In genomic region chr22:44181033-44181911, GRCh38 we compare ENCODE assay signal across 8 cellular contexts. TPM values are rescaled to one million over a fixed set of nuclear protein-coding genes. Genes with fewer than 3 reads are reported as not detected.
A peak's percentile ranks its signal among the peaks of the same experiment; 100 is the strongest.
DNase-seq lines count a peak whose midpoint lies in the region; ATAC-seq and TF ChIP-seq lines count a peak whose summit lies in the region.

No MANE protein-coding gene starts in this region.

- H3K27ac Mint-ChIP-seq in MCF 10A (ENCODE audit: low read depth, unreplicated experiment): no peak overlapping the region

- peaks cover 14% of the 10 kb centered on the region for H3K4me1 Mint-ChIP-seq in MCF 10A (ENCODE audit: insufficient read depth, unreplicated experiment)

- TF ChIP-seq CTCF in spleen (IDR thresholded peaks at IDR 0.05 in 8 of 11, conservative IDR thresholded peaks at IDR 0.05 in 3 of 11) (no peak), MCF 10A (IDR thresholded peaks at IDR 0.05; ENCODE audit: unreplicated experiment) (no peak)

- H3K4me3 ChIP-seq in spleen: peak overlapping the region; percentile 33 to 75 (median 58)

- H3K36me3 Mint-ChIP-seq in MCF 10A (ENCODE audit: insufficient read depth, unreplicated experiment): no peaks in the 10 kb centered on the region

- POLR2A ChIA-PET in MCF 10A (lab: Yijun Ruan, JAX): interaction anchor here (1.0 to 1.5 kb wide), 2 partner anchors 14 to 22 kb away, joined by 3 read pairs; no protein-coding TSS in a partner anchor

- no peaks in the 10 kb centered on the region for H3K9me3 ChIP-seq in spleen

- peak overlapping the region; percentile 74 to 96 (median 90) for H3K27ac ChIP-seq in spleen

- H3K27me3 Mint-ChIP-seq in MCF 10A (ENCODE audit: insufficient read depth, unreplicated experiment): peaks cover 72% of the 10 kb centered on the region

- intact Hi-C loops in spleen (cut with DNase I; ENCODE audit: low total_unique reads) (no loop called here), MCF 10A (cut with micrococcal nuclease) (no loop called here)

- H3K4me1 ChIP-seq in spleen: peaks cover 6 to 51% (median 29%) of the 10 kb centered on the region in 6 donors

- peaks cover 0 to 33% (median 11%) of the 10 kb centered on the region in 6 donors for H3K36me3 ChIP-seq in spleen

- no TSS peak for BruUV-seq in MCF 10A (replicated peaks; lab: Mats Ljungman, UMichigan)

- CTCF ChIA-PET in MCF 10A (lab: Yijun Ruan, JAX): no interaction called here

- 12 to 33% (median 15%) methylated on average over 29 to 40 of the region's 40 CpGs for WGBS in spleen, 5 donors

- DNase-seq in activated CD4-positive, CD25-positive, alpha-beta regulatory T cell treated with anti-CD3 and anti-CD28 coated beads, Interleukin-2, amount 50 U/mL, for 72 hours: peak; percentile 56
- DNase-seq in dermis blood vessel endothelial cell (peak; percentile 38), spleen (peak; percentile 95), NCI-H2107 (lab: John Stamatoyannopoulos, UW) (no peak), MCF 10A (ENCODE audit: unreplicated experiment) (no peak)

- no peak for TF ChIP-seq POLR2A in spleen (IDR thresholded peaks at IDR 0.05)

- ATAC-seq in HG02759 (IDR thresholded peaks at IDR 0.05; ENCODE audit: unreplicated experiment) (peak; percentile 33), HG02610 (IDR thresholded peaks at IDR 0.05; ENCODE audit: unreplicated experiment) (no peak), GM21576 (IDR thresholded peaks at IDR 0.05; ENCODE audit: unreplicated experiment) (no peak)

- no peaks in the 10 kb centered on the region for H3K9me3 Mint-ChIP-seq in MCF 10A (ENCODE audit: unreplicated experiment)

- H3K4me3 Mint-ChIP-seq in MCF 10A (ENCODE audit: unreplicated experiment): no peak overlapping the region

- peaks cover 0 to 30% (median 0%) of the 10 kb centered on the region in 7 donors for H3K27me3 ChIP-seq in spleen (replicated peaks in 1 of 7)

RNA-seq across cellular contexts. Expression of gene PARVG, which starts 0.5 kb away (rescaled TPM):
- total RNA-seq in dermis blood vessel endothelial cell (0.34 and 0.51 TPM in 2 replicates), spleen (100 to 1,000 TPM; 129 to 226 (median 142) TPM), MCF 10A (2022) (0.23 TPM in 1 of 2 replicates, not detected in the other)
- polyA plus RNA-seq in spleen: 100 to 1,000 TPM; 118 to 214 (median 204) TPM

Comparison
In these comparisons a context has a peak if more than half of its experiments do, and no peak if none do; other contexts are left out.
1. DNase-seq: peak in activated CD4-positive, CD25-positive, alpha-beta regulatory T cell treated with anti-CD3 and anti-CD28 coated beads, Interleukin-2, amount 50 U/mL, for 72 hours (single experiment), dermis blood vessel endothelial cell (single experiment) and spleen (single experiment); none in NCI-H2107 (single experiment) and MCF 10A (single experiment).
2. RNA of gene PARVG, which starts 0.5 kb away (total RNA-seq): 129 to 226 TPM in spleen; 0.34 to 0.51 TPM in dermis blood vessel endothelial cell and 0.23 TPM in MCF 10A; every median in the first group is over 10 times any median in the second.